ENCODE assay signal across 1 cellular context in the genomic region with DNA sequence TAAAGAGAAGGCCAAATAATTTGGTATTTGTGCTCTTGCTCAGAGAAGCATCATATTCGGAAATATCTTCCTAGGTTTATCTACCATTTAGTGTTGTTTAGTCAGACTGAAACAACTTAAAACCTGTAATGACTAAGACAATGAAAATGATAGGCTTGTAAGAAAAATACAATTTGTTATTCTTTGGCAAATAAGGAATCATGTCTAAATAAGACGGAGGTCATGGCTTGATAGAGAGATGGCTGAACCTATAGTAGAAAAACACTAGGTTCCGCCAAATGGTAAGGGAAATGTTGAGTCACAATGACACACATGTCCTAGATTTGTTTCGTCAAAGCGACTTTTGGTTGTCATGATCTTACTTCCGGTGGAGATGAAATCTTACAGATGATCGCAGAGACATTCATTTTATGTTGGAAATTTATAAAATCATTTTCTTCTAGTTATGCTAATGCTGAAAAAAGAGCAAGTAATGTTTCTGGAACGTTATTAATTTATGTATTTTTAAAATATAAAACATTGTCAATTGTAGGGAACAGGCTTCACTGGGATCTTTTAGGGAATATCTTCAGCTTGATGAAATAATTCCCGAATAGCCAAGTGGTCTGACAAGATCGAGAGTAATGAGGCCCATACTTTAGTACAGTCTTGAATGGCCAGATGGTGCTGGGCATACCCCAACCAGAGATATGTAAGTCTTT.
TF ChIP-seq lines count a peak whose summit lies in the region.

No MANE protein-coding gene starts in this region.

TF ChIP-seq in SK-N-SH, 30 proteins besides CTCF, POLR2A, EP300 and RAD21 (continued from another document):
- no peak for TF ChIP-seq USF1 (IDR thresholded peaks at IDR 0.05; ENCODE audit: borderline replicate concordance, low read depth)
